In genomic region chr4:75327804-75328512, GRCh38 we compare ENCODE assay signal across 18 cellular contexts.
DNase-seq lines count a peak whose midpoint lies in the region; ATAC-seq and TF ChIP-seq lines count a peak whose summit lies in the region.
"Had no signal": no experiment of that assay in that cellular context is flagged by ENCODE, and none has a peak within 500 bp of the region (broad histone marks: within the 10 kb centered on the region; RNA-seq: fewer than 3 reads in every experiment).

No MANE protein-coding gene starts in this region.

- H2BK5ac ChIP-seq in IMR-90 (ENCODE audit: low read depth, low read length, poor library complexity, severe bottlenecking): no peak overlapping the region

- CTCF ChIA-PET in IMR-90 (lab: Yijun Ruan, JAX): no interaction called here

- POLR2A ChIA-PET in IMR-90 (lab: Charles Lee; ENCODE audit: unreplicated experiment): no interaction called here

- H3K9me3 Mint-ChIP-seq in endodermal cell: peaks cover under 1% of the 10 kb centered on the region
- peaks cover 6 to 7% of the 10 kb centered on the region in 2 donors for H3K9me3 Mint-ChIP-seq in activated naive CD4-positive, alpha-beta T cell treated with anti-CD3 and anti-CD28 coated beads, Interleukin-2, amount 50 U/mL, for 72 hours
- H3K9me3 Mint-ChIP-seq in stimulated activated memory B cell treated with anti-CD40 and anti-IgM and Interleukin-4, amounts not matched to agents 10 μg/mL and 1 μg/mL and 100 μg/mL, for 72 hours: peaks cover 4% of the 10 kb centered on the region
- H3K9me3 Mint-ChIP-seq: activated CD4-positive, alpha-beta T cell treated with anti-CD3 and anti-CD28 coated beads, Interleukin-2, amount 10 ng/mL, durations not matched to agents 24 days and 14 days; type B pancreatic cell had no signal

- H3K27ac ChIP-seq in IMR-90 (ENCODE audit: insufficient read depth, low read length) (no peak overlapping the region), endodermal cell (ENCODE audit: low read depth, low read length) (peak overlapping the region; percentile 40), testis (peak overlapping the region; percentile 37 to 84)

- H3K27me3 ChIP-seq in IMR-90 (ENCODE audit: control insufficient read depth, insufficient read depth, low read length): peaks cover 4% of the 10 kb centered on the region
- H3K27me3 ChIP-seq in endodermal cell (ENCODE audit: control insufficient read depth, insufficient read depth, low read length, poor library complexity, severe bottlenecking): no peaks in the 10 kb centered on the region
- no peaks in the 10 kb centered on the region for H3K27me3 ChIP-seq in testis
- H3K27me3 ChIP-seq: esophagus muscularis mucosa had no signal

- H3K4ac ChIP-seq in IMR-90 (ENCODE audit: low read depth, low read length): peak overlapping the region; percentile 12; the same call in 1 of the 2 replicates

- H2AFZ ChIP-seq in IMR-90 (replicated peaks; ENCODE audit: low read length, poor library complexity): no peak overlapping the region

- H4K5ac ChIP-seq in IMR-90 (ENCODE audit: low read depth, low read length): no peak overlapping the region

- no peak overlapping the region; the same call in 1 of the 2 replicates for H2BK120ac ChIP-seq in IMR-90 (ENCODE audit: low read depth, low read length)

- no peak overlapping the region for H2AK5ac ChIP-seq in IMR-90 (ENCODE audit: low read depth, low read length)

- ATAC-seq in IMR-90 (ENCODE audit: low read depth) (peak; percentile 42), mucosa of descending colon (peak; percentile 11)
- no peak for ATAC-seq in activated naive CD4-positive, alpha-beta T cell treated with anti-CD3 and anti-CD28 coated beads, Interleukin-2, amount 50 U/mL, for 72 hours
- no peak for ATAC-seq in stimulated activated memory B cell treated with anti-CD40 and anti-IgM and Interleukin-4, amounts not matched to agents 10 μg/mL and 1 μg/mL and 100 μg/mL, for 72 hours
- ATAC-seq: CD8-positive, alpha-beta T cell had no signal

- no peak for TF ChIP-seq RAD21 in IMR-90 (IDR thresholded peaks at IDR 0.05; ENCODE audit: low read length)

- intact Hi-C loops in IMR-90 (cut with micrococcal nuclease): no loop called here
- intact Hi-C loops in mucosa of descending colon (cut with DNase I, micrococcal nuclease): no loop called here
- intact Hi-C loops in testis (cut with DNase I; ENCODE audit: low total_unique reads): no loop called here

- no peak overlapping the region for H3K14ac ChIP-seq in IMR-90 (replicated peaks; ENCODE audit: low read depth, low read length)

- no peak overlapping the region for H3K23ac ChIP-seq in IMR-90 (ENCODE audit: low read depth, low read length)

- BruUV-seq in IMR-90 (replicated peaks; lab: Mats Ljungman, UMichigan): no TSS peak

- in situ Hi-C loops in IMR-90 (cut with MboI; ENCODE audit: low sequenced_read_pairs): no loop called here

- dilution Hi-C loops in IMR-90 (cut with HindIII; ENCODE audit: low sequenced_read_pairs, unreplicated experiment): no loop called here

- H3K4me3 ChIP-seq in IMR-90 (ENCODE audit: insufficient read depth, low read depth, low read length) (no peak overlapping the region), endodermal cell (ENCODE audit: low read length) (no peak overlapping the region), mucosa of descending colon (no peak overlapping the region), testis (no peak overlapping the region)
- H3K4me3 ChIP-seq: esophagus muscularis mucosa had no signal

- no peak overlapping the region for H3K27ac Mint-ChIP-seq in endodermal cell
- H3K27ac Mint-ChIP-seq in activated naive CD4-positive, alpha-beta T cell treated with anti-CD3 and anti-CD28 coated beads, Interleukin-2, amount 50 U/mL, for 72 hours: no peak overlapping the region
- no peak overlapping the region for H3K27ac Mint-ChIP-seq in stimulated activated memory B cell treated with anti-CD40 and anti-IgM and Interleukin-4, amounts not matched to agents 10 μg/mL and 1 μg/mL and 100 μg/mL, for 72 hours
- H3K27ac Mint-ChIP-seq: activated CD4-positive, alpha-beta T cell treated with anti-CD3 and anti-CD28 coated beads, Interleukin-2, amount 10 ng/mL, durations not matched to agents 24 days and 14 days; CD8-positive, alpha-beta T cell; dendritic cell treated with granulocyte-macrophage colony-stimulating factor and Interleukin-4, amounts not matched to agents 40 ng/mL and 50 ng/mL, for 4 days; type B pancreatic cell had no signal

- no peaks in the 10 kb centered on the region for H3K4me1 Mint-ChIP-seq in endodermal cell
- H3K4me1 Mint-ChIP-seq in stimulated activated memory B cell treated with anti-CD40 and anti-IgM and Interleukin-4, amounts not matched to agents 10 μg/mL and 1 μg/mL and 100 μg/mL, for 72 hours: no peaks in the 10 kb centered on the region
- H3K4me1 Mint-ChIP-seq: activated CD4-positive, alpha-beta T cell treated with anti-CD3 and anti-CD28 coated beads, Interleukin-2, amount 10 ng/mL, durations not matched to agents 24 days and 14 days had no signal

- TF ChIP-seq POLR2A in IMR-90 (IDR thresholded peaks at IDR 0.05; ENCODE audit: low read depth, low read length): no peak
- no peak for TF ChIP-seq POLR2A in testis (IDR thresholded peaks at IDR 0.05)

- H4K91ac ChIP-seq in IMR-90 (ENCODE audit: insufficient read depth, low read depth, low read length): peak overlapping the region; percentile 34; the same call in 1 of the 2 replicates

- H3K36me3 Mint-ChIP-seq in endodermal cell (ENCODE audit: low read depth): no peaks in the 10 kb centered on the region
- H3K36me3 Mint-ChIP-seq in activated naive CD4-positive, alpha-beta T cell treated with anti-CD3 and anti-CD28 coated beads, Interleukin-2, amount 50 U/mL, for 72 hours: peaks cover 0 to 12% of the 10 kb centered on the region in 2 donors
- H3K36me3 Mint-ChIP-seq in stimulated activated memory B cell treated with anti-CD40 and anti-IgM and Interleukin-4, amounts not matched to agents 10 μg/mL and 1 μg/mL and 100 μg/mL, for 72 hours: no peaks in the 10 kb centered on the region
- H3K36me3 Mint-ChIP-seq: brain; CD8-positive, alpha-beta T cell; type B pancreatic cell had no signal

- no peak for TF ChIP-seq CTCF in IMR-90 (conservative IDR thresholded peaks at IDR 0.05; ENCODE audit: low read depth, low read length)
- TF ChIP-seq CTCF in endodermal cell (conservative IDR thresholded peaks at IDR 0.05): no peak
- TF ChIP-seq CTCF in mucosa of descending colon (IDR thresholded peaks at IDR 0.05): no peak
- no peak for TF ChIP-seq CTCF in testis (IDR thresholded peaks at IDR 0.05)

- no peak overlapping the region for H2AK9ac ChIP-seq in IMR-90 (replicated peaks; ENCODE audit: low read depth, low read length, poor library complexity)

- no peak for DNase-seq in IMR-90
- DNase-seq in endodermal cell: no peak
- DNase-seq in mucosa of descending colon: no peak
- DNase-seq in testis: peak; percentile 28
- DNase-seq in activated naive CD4-positive, alpha-beta T cell treated with anti-CD3 and anti-CD28 coated beads, Interleukin-2, amount 50 U/mL, for 72 hours (ENCODE audit: low spot score in 2 of 2): no peak
- DNase-seq in SW480 (ENCODE audit: low spot score): no peak
- no peak for DNase-seq in DMS153 treated with DMSO at 0.1 percent for 48 hours (lab: John Stamatoyannopoulos, UW; ENCODE audit: unreplicated experiment)
- DNase-seq: activated CD4-positive, alpha-beta T cell treated with anti-CD3 and anti-CD28 coated beads, Interleukin-2, amount 10 ng/mL, durations not matched to agents 24 days and 14 days; activated naive CD4-positive, alpha-beta T cell treated with Interleukin-2 at 50 U/mL for 16 hours; CD8-positive, alpha-beta T cell; HCEC 1CT; NCI-H1092; NCI-H526 treated with DMSO at 0.1 percent for 48 hours had no signal

- no peaks in the 10 kb centered on the region for H3K36me3 ChIP-seq in IMR-90 (ENCODE audit: control insufficient read depth, insufficient read depth, low read length)
- no peaks in the 10 kb centered on the region for H3K36me3 ChIP-seq in endodermal cell (ENCODE audit: control insufficient read depth, insufficient read depth, low read length)
- no peaks in the 10 kb centered on the region for H3K36me3 ChIP-seq in mucosa of descending colon (ENCODE audit: low read depth)
- no peaks in the 10 kb centered on the region for H3K36me3 ChIP-seq in testis (ENCODE audit: low read depth, missing control alignments)
- H3K36me3 ChIP-seq: esophagus muscularis mucosa had no signal

- peaks cover 7% of the 10 kb centered on the region; the same call in 1 of the 2 replicates for H3K9me3 ChIP-seq in IMR-90 (ENCODE audit: control insufficient read depth, insufficient read depth, low read length)
- no peaks in the 10 kb centered on the region for H3K9me3 ChIP-seq in endodermal cell (ENCODE audit: control insufficient read depth, low read length)
- no peaks in the 10 kb centered on the region for H3K9me3 ChIP-seq in mucosa of descending colon
- H3K9me3 ChIP-seq in testis: no peaks in the 10 kb centered on the region

- no peak overlapping the region for H3K4me2 ChIP-seq in IMR-90 (ENCODE audit: low read depth, low read length)

- no peak overlapping the region for H3K4me3 Mint-ChIP-seq in endodermal cell
- H3K4me3 Mint-ChIP-seq in stimulated activated memory B cell treated with anti-CD40 and anti-IgM and Interleukin-4, amounts not matched to agents 10 μg/mL and 1 μg/mL and 100 μg/mL, for 72 hours: no peak overlapping the region
- H3K4me3 Mint-ChIP-seq: activated CD4-positive, alpha-beta T cell treated with anti-CD3 and anti-CD28 coated beads, Interleukin-2, amount 10 ng/mL, durations not matched to agents 24 days and 14 days; brain; CD8-positive, alpha-beta T cell; dendritic cell treated with granulocyte-macrophage colony-stimulating factor and Interleukin-4, amounts not matched to agents 40 ng/mL and 50 ng/mL, for 4 days; type B pancreatic cell had no signal

- no peaks in the 10 kb centered on the region for H3K9me1 ChIP-seq in IMR-90 (ENCODE audit: insufficient read depth, low read length)

- 93% methylated on average over 2 of the region's 4 CpGs; no CpG with 5 or more reads in 1 of the 2 experiments for WGBS in IMR-90 (ENCODE audit: extremely low coverage in 2 of 2, insufficient read length in 1 of 2), 2 experiments
- 91 to 96% methylated on average over 2 to 4 of the region's 4 CpGs for WGBS in endodermal cell (ENCODE audit: insufficient coverage in 1 of 2, insufficient read length in 1 of 2), 2 experiments
- 41 to 43% methylated on average over 4 of the region's 4 CpGs for WGBS in testis, 2 donors

- H3K4me1 ChIP-seq in IMR-90 (ENCODE audit: control insufficient read depth, insufficient read depth, low read length) (peaks cover 6% of the 10 kb centered on the region; the same call in 1 of the 2 replicates), endodermal cell (ENCODE audit: control insufficient read depth, insufficient read depth, low read length) (no peaks in the 10 kb centered on the region), mucosa of descending colon (ENCODE audit: low read depth) (no peaks in the 10 kb centered on the region), testis (peaks cover 33% of the 10 kb centered on the region)

- no peak overlapping the region for H3K9ac ChIP-seq in IMR-90 (ENCODE audit: low read depth, low read length)
- H3K9ac ChIP-seq in endodermal cell (ENCODE audit: extremely low read depth, low read length, poor library complexity, severe bottlenecking): no peak overlapping the region

- H2BK15ac ChIP-seq in IMR-90 (ENCODE audit: low read depth, low read length): no peak overlapping the region

- H2BK20ac ChIP-seq in IMR-90 (ENCODE audit: low read depth, low read length): no peak overlapping the region; the same call in 1 of the 2 replicates

- no peak overlapping the region for H3K56ac ChIP-seq in IMR-90 (ENCODE audit: extremely low read depth, insufficient read depth, low read length)

- peaks cover 6% of the 10 kb centered on the region for H3K27me3 Mint-ChIP-seq in endodermal cell (ENCODE audit: insufficient read depth)
- no peaks in the 10 kb centered on the region for H3K27me3 Mint-ChIP-seq in stimulated activated memory B cell treated with anti-CD40 and anti-IgM and Interleukin-4, amounts not matched to agents 10 μg/mL and 1 μg/mL and 100 μg/mL, for 72 hours
- H3K27me3 Mint-ChIP-seq: activated CD4-positive, alpha-beta T cell treated with anti-CD3 and anti-CD28 coated beads, Interleukin-2, amount 10 ng/mL, durations not matched to agents 24 days and 14 days; brain; dendritic cell treated with granulocyte-macrophage colony-stimulating factor and Interleukin-4, amounts not matched to agents 40 ng/mL and 50 ng/mL, for 4 days had no signal

- no peak overlapping the region for H4K8ac ChIP-seq in IMR-90 (ENCODE audit: low read depth in 2 of 2, low read length in 2 of 2)

- H4K20me1 ChIP-seq in IMR-90 (ENCODE audit: insufficient read depth, low read length): no peaks in the 10 kb centered on the region

- no peak overlapping the region for H3K18ac ChIP-seq in IMR-90 (ENCODE audit: low read depth, low read length)

- no peaks in the 10 kb centered on the region for H3K79me1 ChIP-seq in IMR-90 (ENCODE audit: low read depth in 1 of 2, low read length in 2 of 2)

Comparison
In these comparisons a context has a peak if more than half of its experiments do, and no peak if none do; other contexts are left out.
1. ATAC-seq: peak in IMR-90 (single experiment) and mucosa of descending colon (single experiment); none in activated naive CD4-positive, alpha-beta T cell treated with anti-CD3 and anti-CD28 coated beads, Interleukin-2, amount 50 U/mL, for 72 hours (0 of 2) and stimulated activated memory B cell treated with anti-CD40 and anti-IgM and Interleukin-4, amounts not matched to agents 10 μg/mL and 1 μg/mL and 100 μg/mL, for 72 hours (single experiment).